Comparison of ENCODE assay signal across 19 cellular contexts in genomic region chr9:2321523-2322148, GRCh38.
A peak's percentile ranks its signal among the peaks of the same experiment; 100 is the strongest.
DNase-seq lines count a peak whose midpoint lies in the region; ATAC-seq and TF ChIP-seq lines count a peak whose summit lies in the region.
"Had no signal": no experiment of that assay in that cellular context is flagged by ENCODE, and none has a peak within 500 bp of the region (broad histone marks: within the 10 kb centered on the region; RNA-seq: fewer than 3 reads in every experiment).

No MANE protein-coding gene starts in this region.

- no peak overlapping the region for H3K9ac ChIP-seq in PC-3 (ENCODE audit: low read length)

- no peak overlapping the region for H3K4me3 ChIP-seq in PC-3 (ENCODE audit: low read length)
- no peak overlapping the region for H3K4me3 ChIP-seq in esophagus muscularis mucosa
- no peak overlapping the region for H3K4me3 ChIP-seq in retinal pigment epithelial cell (ENCODE audit: low read length)
- no peak overlapping the region for H3K4me3 ChIP-seq in transverse colon
- H3K4me3 ChIP-seq: coronary artery, esophagus squamous epithelium, MG63, skin epidermis had no signal

- peak; percentile 37 for ATAC-seq in Right ventricle myocardium inferior
- no peak for ATAC-seq in PC-3
- ATAC-seq: activated naive CD4-positive, alpha-beta T cell treated with anti-CD3 and anti-CD28 coated beads, Interleukin-2, amount 50 U/mL, for 72 hours had no signal

- POLR2A ChIA-PET in PC-3 (lab: Charles Lee; ENCODE audit: unreplicated experiment): no interaction called here

- H3K27me3 ChIP-seq in PC-3 (ENCODE audit: low read length) (no peaks in the 10 kb centered on the region), esophagus muscularis mucosa (no peaks in the 10 kb centered on the region), transverse colon (no peaks in the 10 kb centered on the region)
- H3K27me3 ChIP-seq: esophagus squamous epithelium, MG63 had no signal

- no peaks in the 10 kb centered on the region for H3K4me1 ChIP-seq in PC-3 (ENCODE audit: insufficient read depth, low read length)
- no peaks in the 10 kb centered on the region for H3K4me1 ChIP-seq in esophagus muscularis mucosa
- no peaks in the 10 kb centered on the region for H3K4me1 ChIP-seq in transverse colon
- H3K4me1 ChIP-seq: esophagus squamous epithelium had no signal

- no peaks in the 10 kb centered on the region for H3K79me2 ChIP-seq in PC-3 (ENCODE audit: low read length)

- no TSS peak for BruUV-seq in PC-3 (replicated peaks; lab: Mats Ljungman, UMichigan)

- intact Hi-C loops in Right ventricle myocardium inferior (cut with DNase I): loop anchor here (10.0 kb wide), 1 partner anchor 403 kb away; no protein-coding TSS in a partner anchor
- intact Hi-C loops in cardiac septum (cut with DNase I): loop anchor here (10.0 kb wide), 2 partner anchors 187 to 403 kb away; no protein-coding TSS in a partner anchor
- intact Hi-C loops in PC-3 (cut with micrococcal nuclease): no loop called here
- intact Hi-C loops in esophagus muscularis mucosa (cut with DNase I): no loop called here
- intact Hi-C loops in transverse colon (cut with DNase I; ENCODE audit: low total_unique reads): no loop called here

- in situ Hi-C loops in transverse colon (cut with MboI; ENCODE audit: low pct_ligation_motif_present in 1 of 4, low pct_unique_long_range_greater_than_20kb in 1 of 4, low sequenced_read_pairs in 3 of 4): loop anchor here in 1 of 4 donors (10.0 kb wide), 1 partner anchor 63 kb away; no protein-coding TSS in a partner anchor

- TF ChIP-seq CTCF in PC-3 (conservative IDR thresholded peaks at IDR 0.05; ENCODE audit: low read depth, low read length) (peak; percentile 36; the same call in 1 of the 2 replicates), esophagus muscularis mucosa (IDR thresholded peaks at IDR 0.05) (no peak), retinal pigment epithelial cell (conservative IDR thresholded peaks at IDR 0.05; ENCODE audit: low read depth, low read length) (peak; percentile 19), transverse colon (IDR thresholded peaks at IDR 0.05) (no peak)

- no peak overlapping the region for H3K27ac ChIP-seq in PC-3 (ENCODE audit: low read length)
- no peak overlapping the region for H3K27ac ChIP-seq in esophagus muscularis mucosa (replicated peaks in 1 of 4)
- no peak overlapping the region for H3K27ac ChIP-seq in transverse colon
- H3K27ac ChIP-seq: coronary artery, esophagus squamous epithelium, skin epidermis had no signal

- DNase-seq in Right ventricle myocardium inferior (ENCODE audit: missing footprints) (no peak), cardiac septum (ENCODE audit: low spot score) (no peak), PC-3 (no peak), esophagus muscularis mucosa (ENCODE audit: extremely low spot score) (peak; percentile 68), retinal pigment epithelial cell (ENCODE audit: low read depth) (no peak), 8988T (no peak), NCI-H1105 (lab: John Stamatoyannopoulos, UW) (no peak), transverse colon (no peak)
- DNase-seq: ACHN; activated CD4-positive, alpha-beta T cell treated with anti-CD3 and anti-CD28 coated beads for 1 hour; esophagus squamous epithelium; mammary epithelial cell; MG63; NCI-H2171 treated with DMSO at 0.1 percent for 48 hours; nephron progenitor cell; OCI-M1 had no signal

- TF ChIP-seq EP300 in esophagus muscularis mucosa (IDR thresholded peaks at IDR 0.05): no peak
- TF ChIP-seq EP300 in transverse colon (IDR thresholded peaks at IDR 0.05; ENCODE audit: low read depth): no peak

- no peak overlapping the region for H3K4me2 ChIP-seq in PC-3 (ENCODE audit: low read length)

- H3K36me3 ChIP-seq in PC-3 (ENCODE audit: low read depth, low read length): no peaks in the 10 kb centered on the region
- no peaks in the 10 kb centered on the region for H3K36me3 ChIP-seq in esophagus muscularis mucosa
- no peaks in the 10 kb centered on the region for H3K36me3 ChIP-seq in transverse colon
- H3K36me3 ChIP-seq: esophagus squamous epithelium, MG63 had no signal

- H3K9me2 ChIP-seq in PC-3 (replicated peaks; ENCODE audit: low read length): no peaks in the 10 kb centered on the region

- no peaks in the 10 kb centered on the region for H3F3A ChIP-seq in PC-3 (ENCODE audit: low read length, unreplicated experiment)

- no peak overlapping the region for H2AFZ ChIP-seq in PC-3 (ENCODE audit: low read length)

- CTCF ChIA-PET in PC-3 (lab: Charles Lee): no interaction called here

- H3K9me3 ChIP-seq in PC-3 (ENCODE audit: low read length): no peaks in the 10 kb centered on the region
- H3K9me3 ChIP-seq in esophagus muscularis mucosa: no peaks in the 10 kb centered on the region
- H3K9me3 ChIP-seq in transverse colon: no peaks in the 10 kb centered on the region
- H3K9me3 ChIP-seq: esophagus squamous epithelium, MG63 had no signal

- TF ChIP-seq POLR2A in esophagus muscularis mucosa (IDR thresholded peaks at IDR 0.05; ENCODE audit: low read depth) (no peak), transverse colon (IDR thresholded peaks at IDR 0.05) (no peak)

- no peaks in the 10 kb centered on the region for H4K20me1 ChIP-seq in PC-3 (ENCODE audit: low read length)

Comparison
In these comparisons a context has a peak if more than half of its experiments do, and no peak if none do; other contexts are left out.
1. CTCF ChIP-seq: peak in PC-3 (single experiment) and retinal pigment epithelial cell (single experiment); none in esophagus muscularis mucosa (0 of 3) and transverse colon (0 of 5).
2. intact Hi-C loops: an anchor here in Right ventricle myocardium inferior (10.0 kb wide) and cardiac septum (10.0 kb wide); none called in PC-3, esophagus muscularis mucosa and transverse colon.